10 cellular contexts compared by ENCODE assay signal in genomic region chr2:161418275-161418714, GRCh38. TPM values are rescaled to one million over a fixed set of nuclear protein-coding genes. Genes with fewer than 3 reads are reported as not detected.
DNase-seq lines count a peak whose midpoint lies in the region; ATAC-seq and TF ChIP-seq lines count a peak whose summit lies in the region.
"Had no signal": no experiment of that assay in that cellular context is flagged by ENCODE, and none has a peak within 500 bp of the region (broad histone marks: within the 10 kb centered on the region; RNA-seq: fewer than 3 reads in every experiment).

No MANE protein-coding gene starts in this region.

- TF ChIP-seq CTCF in activated CD8-positive, alpha-beta T cell treated with anti-CD3 and anti-CD28 coated beads for 36 hours (IDR thresholded peaks at IDR 0.05) = no peak
- TF ChIP-seq CTCF in fibroblast of villous mesenchyme (IDR thresholded peaks at IDR 0.05; ENCODE audit: insufficient read depth, low read depth, low read length) = no peak

- no peak overlapping the region for H3K27ac Mint-ChIP-seq in activated CD8-positive, alpha-beta T cell treated with anti-CD3 and anti-CD28 coated beads, Interleukin-2, amount 10 ng/mL, durations not matched to agents 7 days and 5 days
- no peak overlapping the region for H3K27ac Mint-ChIP-seq in activated CD8-positive, alpha-beta T cell treated with anti-CD3 and anti-CD28 coated beads for 36 hours
- no peak overlapping the region for H3K27ac Mint-ChIP-seq in stimulated activated effector memory CD8-positive, alpha-beta T cell treated with anti-CD3 and anti-CD28 coated beads, Interleukin-12 subunit alpha, Interleukin-12 subunit beta, amount 100 ng/mL, for 72 hours
- no peak overlapping the region for H3K27ac Mint-ChIP-seq in activated naive CD4-positive, alpha-beta T cell treated with anti-CD3 and anti-CD28 coated beads for 36 hours

- H3K4me3 Mint-ChIP-seq in activated CD8-positive, alpha-beta T cell treated with anti-CD3 and anti-CD28 coated beads, Interleukin-2, amount 10 ng/mL, durations not matched to agents 7 days and 5 days = peak overlapping the region; percentile 4
- H3K4me3 Mint-ChIP-seq in activated CD8-positive, alpha-beta T cell treated with anti-CD3 and anti-CD28 coated beads for 36 hours = no peak overlapping the region
- H3K4me3 Mint-ChIP-seq in stimulated activated effector memory CD8-positive, alpha-beta T cell treated with anti-CD3 and anti-CD28 coated beads, Interleukin-12 subunit alpha, Interleukin-12 subunit beta, amount 100 ng/mL, for 72 hours = peak overlapping the region; percentile 73
- H3K4me3 Mint-ChIP-seq in activated naive CD4-positive, alpha-beta T cell treated with anti-CD3 and anti-CD28 coated beads for 36 hours = no peak overlapping the region

- intact Hi-C loops in activated CD8-positive, alpha-beta T cell treated with anti-CD3 and anti-CD28 coated beads for 36 hours (cut with micrococcal nuclease) = no loop called here
- intact Hi-C loops in activated naive CD4-positive, alpha-beta T cell treated with anti-CD3 and anti-CD28 coated beads for 36 hours (cut with micrococcal nuclease) = loop anchor here (5.0 kb wide), 3 partner anchors 159 to 704 kb away; no protein-coding TSS in a partner anchor

- H3K4me3 ChIP-seq in fibroblast of villous mesenchyme (ENCODE audit: low read depth, low read length) = peak overlapping the region; percentile 36

- peaks cover 85% of the 10 kb centered on the region for H3K27me3 Mint-ChIP-seq in activated CD8-positive, alpha-beta T cell treated with anti-CD3 and anti-CD28 coated beads, Interleukin-2, amount 10 ng/mL, durations not matched to agents 7 days and 5 days (ENCODE audit: low read depth)
- H3K27me3 Mint-ChIP-seq in activated CD8-positive, alpha-beta T cell treated with anti-CD3 and anti-CD28 coated beads for 36 hours = peaks cover 79% of the 10 kb centered on the region
- peaks cover 86% of the 10 kb centered on the region for H3K27me3 Mint-ChIP-seq in activated naive CD4-positive, alpha-beta T cell treated with anti-CD3 and anti-CD28 coated beads for 36 hours (ENCODE audit: low read depth)

- peaks cover 3% of the 10 kb centered on the region for H3K36me3 Mint-ChIP-seq in activated CD8-positive, alpha-beta T cell treated with anti-CD3 and anti-CD28 coated beads, Interleukin-2, amount 10 ng/mL, durations not matched to agents 7 days and 5 days (ENCODE audit: low read depth)
- no peaks in the 10 kb centered on the region for H3K36me3 Mint-ChIP-seq in activated CD8-positive, alpha-beta T cell treated with anti-CD3 and anti-CD28 coated beads for 36 hours (ENCODE audit: low read depth)
- H3K36me3 Mint-ChIP-seq in stimulated activated effector memory CD8-positive, alpha-beta T cell treated with anti-CD3 and anti-CD28 coated beads, Interleukin-12 subunit alpha, Interleukin-12 subunit beta, amount 100 ng/mL, for 72 hours = no peaks in the 10 kb centered on the region
- H3K36me3 Mint-ChIP-seq in activated naive CD4-positive, alpha-beta T cell treated with anti-CD3 and anti-CD28 coated beads for 36 hours (ENCODE audit: low read depth) = no peaks in the 10 kb centered on the region

- no peak for ATAC-seq in activated CD8-positive, alpha-beta T cell treated with anti-CD3 and anti-CD28 coated beads, Interleukin-2, amount 10 ng/mL, durations not matched to agents 7 days and 5 days
- no peak for ATAC-seq in activated CD8-positive, alpha-beta T cell treated with anti-CD3 and anti-CD28 coated beads for 36 hours
- no peak for ATAC-seq in stimulated activated effector memory CD8-positive, alpha-beta T cell treated with anti-CD3 and anti-CD28 coated beads, Interleukin-12 subunit alpha, Interleukin-12 subunit beta, amount 100 ng/mL, for 72 hours

- H3K9me3 Mint-ChIP-seq in activated CD8-positive, alpha-beta T cell treated with anti-CD3 and anti-CD28 coated beads, Interleukin-2, amount 10 ng/mL, durations not matched to agents 7 days and 5 days (ENCODE audit: insufficient read depth) = no peaks in the 10 kb centered on the region
- no peaks in the 10 kb centered on the region for H3K9me3 Mint-ChIP-seq in activated CD8-positive, alpha-beta T cell treated with anti-CD3 and anti-CD28 coated beads for 36 hours
- H3K9me3 Mint-ChIP-seq in stimulated activated effector memory CD8-positive, alpha-beta T cell treated with anti-CD3 and anti-CD28 coated beads, Interleukin-12 subunit alpha, Interleukin-12 subunit beta, amount 100 ng/mL, for 72 hours = no peaks in the 10 kb centered on the region
- H3K9me3 Mint-ChIP-seq in activated naive CD4-positive, alpha-beta T cell treated with anti-CD3 and anti-CD28 coated beads for 36 hours = no peaks in the 10 kb centered on the region

- peaks cover 59% of the 10 kb centered on the region for H3K4me1 Mint-ChIP-seq in activated CD8-positive, alpha-beta T cell treated with anti-CD3 and anti-CD28 coated beads, Interleukin-2, amount 10 ng/mL, durations not matched to agents 7 days and 5 days (ENCODE audit: low read depth)
- H3K4me1 Mint-ChIP-seq in activated CD8-positive, alpha-beta T cell treated with anti-CD3 and anti-CD28 coated beads for 36 hours (ENCODE audit: low read depth) = peaks cover 46% of the 10 kb centered on the region
- peaks cover 58% of the 10 kb centered on the region for H3K4me1 Mint-ChIP-seq in stimulated activated effector memory CD8-positive, alpha-beta T cell treated with anti-CD3 and anti-CD28 coated beads, Interleukin-12 subunit alpha, Interleukin-12 subunit beta, amount 100 ng/mL, for 72 hours
- peaks cover 57% of the 10 kb centered on the region for H3K4me1 Mint-ChIP-seq in activated naive CD4-positive, alpha-beta T cell treated with anti-CD3 and anti-CD28 coated beads for 36 hours (ENCODE audit: low read depth)

- CTCF ChIA-PET in activated CD8-positive, alpha-beta T cell treated with anti-CD3 and anti-CD28 coated beads, Interleukin-2, amount 10 ng/mL, durations not matched to agents 7 days and 5 days (lab: Charles Lee) = no interaction called here
- CTCF ChIA-PET in activated CD8-positive, alpha-beta T cell treated with anti-CD3 and anti-CD28 coated beads for 36 hours (lab: Charles Lee) = no interaction called here
- CTCF ChIA-PET in activated naive CD4-positive, alpha-beta T cell treated with anti-CD3 and anti-CD28 coated beads for 36 hours (lab: Charles Lee) = interaction anchor here (0.6 to 1.1 kb wide), 2 partner anchors 8 to 51 kb away, joined by 3 read pairs; no protein-coding TSS in a partner anchor

- no peak for DNase-seq in activated CD8-positive, alpha-beta T cell treated with anti-CD3 and anti-CD28 coated beads, Interleukin-2, amount 10 ng/mL, durations not matched to agents 7 days and 5 days
- no peak for DNase-seq in activated CD8-positive, alpha-beta T cell treated with anti-CD3 and anti-CD28 coated beads for 36 hours
- DNase-seq in NCI-H82 (lab: John Stamatoyannopoulos, UW) (peak; percentile 52), fibroblast of villous mesenchyme (ENCODE audit: low read depth) (no peak), retina (no peak), NCI-H226 (no peak)
- no peak for DNase-seq in stimulated activated effector memory CD8-positive, alpha-beta T cell treated with anti-CD3 and anti-CD28 coated beads, Interleukin-12 subunit alpha, Interleukin-12 subunit beta, amount 100 ng/mL, for 72 hours (ENCODE audit: low spot score in 2 of 2)
- no peak for DNase-seq in activated naive CD4-positive, alpha-beta T cell treated with anti-CD3 and anti-CD28 coated beads for 36 hours
- DNase-seq: occipital lobe; stimulated activated CD4-positive, alpha-beta T cell treated with anti-CD3 and anti-CD28 coated beads, Interleukin-4, amount 100 ng/mL, for 1 hour had no signal

- POLR2A ChIA-PET in activated CD8-positive, alpha-beta T cell treated with anti-CD3 and anti-CD28 coated beads, Interleukin-2, amount 10 ng/mL, durations not matched to agents 7 days and 5 days (lab: Charles Lee) = no interaction called here
- POLR2A ChIA-PET in activated CD8-positive, alpha-beta T cell treated with anti-CD3 and anti-CD28 coated beads for 36 hours (lab: Charles Lee) = no interaction called here

RNA-seq across cellular contexts. Expression of gene TBR1, which starts 2.2 kb away (rescaled TPM):
- under 1 TPM in 1 of 2 experiments, not detected in 1; 0.10 TPM for total RNA-seq in activated CD8-positive, alpha-beta T cell treated with anti-CD3 and anti-CD28 coated beads, Interleukin-2, amount 10 ng/mL, durations not matched to agents 7 days and 5 days
- not detected for total RNA-seq in activated CD8-positive, alpha-beta T cell treated with anti-CD3 and anti-CD28 coated beads for 36 hours
- total RNA-seq in fibroblast of villous mesenchyme = under 0.01 TPM in 1 of 2 replicates, not detected in the other
- total RNA-seq in activated naive CD4-positive, alpha-beta T cell treated with anti-CD3 and anti-CD28 coated beads for 36 hours = not detected

Comparison
In these comparisons a context has a peak if more than half of its experiments do, and no peak if none do; other contexts are left out.
1. H3K4me3 Mint-ChIP-seq: peak in activated CD8-positive, alpha-beta T cell treated with anti-CD3 and anti-CD28 coated beads, Interleukin-2, amount 10 ng/mL, durations not matched to agents 7 days and 5 days (single experiment) and stimulated activated effector memory CD8-positive, alpha-beta T cell treated with anti-CD3 and anti-CD28 coated beads, Interleukin-12 subunit alpha, Interleukin-12 subunit beta, amount 100 ng/mL, for 72 hours (single experiment); none in activated CD8-positive, alpha-beta T cell treated with anti-CD3 and anti-CD28 coated beads for 36 hours (single experiment) and activated naive CD4-positive, alpha-beta T cell treated with anti-CD3 and anti-CD28 coated beads for 36 hours (single experiment).